1 cellular context compared by ENCODE assay signal in the genomic region with DNA sequence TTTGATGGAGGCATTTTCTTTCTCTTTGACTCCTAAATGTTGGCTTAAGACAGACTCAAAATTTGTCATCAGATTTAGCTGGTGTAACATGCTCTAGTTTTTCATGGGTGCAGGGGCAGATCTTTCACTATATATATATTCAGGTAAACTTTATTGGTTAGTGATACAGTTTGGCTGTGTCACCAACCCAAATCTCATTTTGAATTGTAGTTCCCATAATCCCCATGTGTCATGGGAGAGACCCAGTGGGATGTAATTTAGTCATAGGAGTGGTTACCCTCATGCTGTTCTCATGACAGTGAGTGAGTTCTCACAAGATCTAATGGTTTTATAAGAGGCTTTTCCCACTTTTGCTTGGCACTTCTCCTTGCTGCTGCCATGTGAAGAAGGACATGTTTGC.
TF ChIP-seq lines count a peak whose summit lies in the region.

No MANE protein-coding gene starts in this region.

TF ChIP-seq in IMR-90, 13 proteins besides CTCF, POLR2A, EP300 and RAD21 (continued from another document):
- TF ChIP-seq, protein P1, sequence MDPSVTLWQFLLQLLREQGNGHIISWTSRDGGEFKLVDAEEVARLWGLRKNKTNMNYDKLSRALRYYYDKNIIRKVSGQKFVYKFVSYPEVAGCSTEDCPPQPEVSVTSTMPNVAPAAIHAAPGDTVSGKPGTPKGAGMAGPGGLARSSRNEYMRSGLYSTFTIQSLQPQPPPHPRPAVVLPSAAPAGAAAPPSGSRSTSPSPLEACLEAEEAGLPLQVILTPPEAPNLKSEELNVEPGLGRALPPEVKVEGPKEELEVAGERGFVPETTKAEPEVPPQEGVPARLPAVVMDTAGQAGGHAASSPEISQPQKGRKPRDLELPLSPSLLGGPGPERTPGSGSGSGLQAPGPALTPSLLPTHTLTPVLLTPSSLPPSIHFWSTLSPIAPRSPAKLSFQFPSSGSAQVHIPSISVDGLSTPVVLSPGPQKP (IDR thresholded peaks at IDR 0.05; ENCODE audit: borderline replicate concordance, low read depth, low read length): no peak
- TF ChIP-seq RCOR1 (IDR thresholded peaks at IDR 0.05; ENCODE audit: insufficient replicate concordance, low read length): no peak
- TF ChIP-seq CEBPB (IDR thresholded peaks at IDR 0.05; ENCODE audit: low read depth, low read length): no peak
- TF ChIP-seq MXI1 (IDR thresholded peaks at IDR 0.05; ENCODE audit: borderline replicate concordance, low read depth, low read length): no peak
- TF ChIP-seq RFX5 (IDR thresholded peaks at IDR 0.05; ENCODE audit: low read depth, low read length): no peak
- no peak for TF ChIP-seq NFE2L2 (IDR thresholded peaks at IDR 0.05; ENCODE audit: low read depth, low read length)
- TF ChIP-seq CHD1 (IDR thresholded peaks at IDR 0.05; ENCODE audit: low read depth, low read length): no peak
- no peak for TF ChIP-seq BHLHE40 (IDR thresholded peaks at IDR 0.05; ENCODE audit: low read depth, low read length)
- TF ChIP-seq MAZ (IDR thresholded peaks at IDR 0.05; ENCODE audit: borderline replicate concordance, low read depth, low read length): no peak
- no peak for TF ChIP-seq SMC3 (IDR thresholded peaks at IDR 0.05; ENCODE audit: low read depth, low read length)
- no peak for TF ChIP-seq MAFK (IDR thresholded peaks at IDR 0.05; ENCODE audit: low read depth, low read length)
- TF ChIP-seq, protein P2, sequence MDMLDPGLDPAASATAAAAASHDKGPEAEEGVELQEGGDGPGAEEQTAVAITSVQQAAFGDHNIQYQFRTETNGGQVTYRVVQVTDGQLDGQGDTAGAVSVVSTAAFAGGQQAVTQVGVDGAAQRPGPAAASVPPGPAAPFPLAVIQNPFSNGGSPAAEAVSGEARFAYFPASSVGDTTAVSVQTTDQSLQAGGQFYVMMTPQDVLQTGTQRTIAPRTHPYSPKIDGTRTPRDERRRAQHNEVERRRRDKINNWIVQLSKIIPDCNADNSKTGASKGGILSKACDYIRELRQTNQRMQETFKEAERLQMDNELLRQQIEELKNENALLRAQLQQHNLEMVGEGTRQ (IDR thresholded peaks at IDR 0.05; ENCODE audit: low read depth, low read length): no peak
